1 cellular context compared by ENCODE assay signal in genomic region chr4:169659736-169660670, GRCh38.
A peak's percentile ranks its signal among the peaks of the same experiment; 100 is the strongest.
TF ChIP-seq lines count a peak whose summit lies in the region.

No MANE protein-coding gene starts in this region.

TF ChIP-seq in K562, 482 proteins besides CTCF, POLR2A, EP300 and RAD21 (continued from another document and continues in another):
- no peak for TF ChIP-seq PBX2 (CRISPR knock-in tag; IDR thresholded peaks at IDR 0.05; ENCODE audit: low read depth)
- peak; percentile 20; the same call in 1 of the 2 replicates for TF ChIP-seq PBX2 (tag; conservative IDR thresholded peaks at IDR 0.05; ENCODE audit: low read depth)
- no peak for TF ChIP-seq WHSC1 (IDR thresholded peaks at IDR 0.05; ENCODE audit: low read length)
- TF ChIP-seq ETV5 (CRISPR knock-in tag; IDR thresholded peaks at IDR 0.05; ENCODE audit: low read depth), result no peak
- no peak for TF ChIP-seq E2F1 (CRISPR knock-in tag; IDR thresholded peaks at IDR 0.05)
- TF ChIP-seq ETV6 (IDR thresholded peaks at IDR 0.05; ENCODE audit: borderline replicate concordance in 1 of 2, low read depth in 2 of 2, low read length in 1 of 2), result no peak
- TF ChIP-seq ETV6 (CRISPR knock-in tag; IDR thresholded peaks at IDR 0.05; ENCODE audit: borderline replicate concordance), result no peak
- TF ChIP-seq ZNF318 (IDR thresholded peaks at IDR 0.05; ENCODE audit: borderline replicate concordance in 1 of 2, low read depth in 1 of 2), result peak in 1 of 2 experiments; percentile 78; a peak in 2 of 4 replicates
- peak; percentile 91 for TF ChIP-seq ATF4 (CRISPR knock-in tag; IDR thresholded peaks at IDR 0.05)
- peak; percentile 90 for TF ChIP-seq DPF2 (IDR thresholded peaks at IDR 0.05)
- no peak for TF ChIP-seq PRMT5 (CRISPR knock-in tag; IDR thresholded peaks at IDR 0.05)
- TF ChIP-seq ZNF41 (CRISPR knock-in tag; conservative IDR thresholded peaks at IDR 0.05), result no peak
- TF ChIP-seq SMARCA4 (IDR thresholded peaks at IDR 0.05), result peak; percentile 74
- no peak for TF ChIP-seq NR2C2 (CRISPR knock-in tag; IDR thresholded peaks at IDR 0.05)
- peak; percentile 43 for TF ChIP-seq NR2C2 (tag; IDR thresholded peaks at IDR 0.05)
- TF ChIP-seq CEBPZ (IDR thresholded peaks at IDR 0.05; ENCODE audit: borderline replicate concordance, low read depth, low read length), result no peak
- TF ChIP-seq ERF (CRISPR knock-in tag; IDR thresholded peaks at IDR 0.05), result no peak
- TF ChIP-seq RBFOX2 (IDR thresholded peaks at IDR 0.05; ENCODE audit: low read depth, low read length), result peak; percentile 74
- TF ChIP-seq ZNF121 (CRISPR knock-in tag; conservative IDR thresholded peaks at IDR 0.05), result no peak
- TF ChIP-seq VEZF1 (CRISPR knock-in tag; IDR thresholded peaks at IDR 0.05), result 0 out of 2 replicates have a peak, but pooled peaks have one; percentile 28
- no peak for TF ChIP-seq ZNF586 (CRISPR knock-in tag; conservative IDR thresholded peaks at IDR 0.05)
- TF ChIP-seq KLF6 (CRISPR knock-in tag; IDR thresholded peaks at IDR 0.05; ENCODE audit: borderline replicate concordance), result no peak
- TF ChIP-seq PPARD (CRISPR knock-in tag; IDR thresholded peaks at IDR 0.05), result no peak
- peak; percentile 89 for TF ChIP-seq MTA3 (IDR thresholded peaks at IDR 0.05; ENCODE audit: borderline replicate concordance)
- TF ChIP-seq PREB (CRISPR knock-in tag; IDR thresholded peaks at IDR 0.05), result no peak
- TF ChIP-seq BACH1 (tag; IDR thresholded peaks at IDR 0.05), result no peak; the same call in none of the 2 replicates
- TF ChIP-seq ZMIZ1 (IDR thresholded peaks at IDR 0.05; ENCODE audit: low read depth in 2 of 2, low read length in 2 of 2), result 0 out of 4 replicates have a peak, but pooled peaks of 1 of the 2 experiments have one; percentile 17
- no peak for TF ChIP-seq ZNF311 (CRISPR knock-in tag; IDR thresholded peaks at IDR 0.05)
